In the genomic region with DNA sequence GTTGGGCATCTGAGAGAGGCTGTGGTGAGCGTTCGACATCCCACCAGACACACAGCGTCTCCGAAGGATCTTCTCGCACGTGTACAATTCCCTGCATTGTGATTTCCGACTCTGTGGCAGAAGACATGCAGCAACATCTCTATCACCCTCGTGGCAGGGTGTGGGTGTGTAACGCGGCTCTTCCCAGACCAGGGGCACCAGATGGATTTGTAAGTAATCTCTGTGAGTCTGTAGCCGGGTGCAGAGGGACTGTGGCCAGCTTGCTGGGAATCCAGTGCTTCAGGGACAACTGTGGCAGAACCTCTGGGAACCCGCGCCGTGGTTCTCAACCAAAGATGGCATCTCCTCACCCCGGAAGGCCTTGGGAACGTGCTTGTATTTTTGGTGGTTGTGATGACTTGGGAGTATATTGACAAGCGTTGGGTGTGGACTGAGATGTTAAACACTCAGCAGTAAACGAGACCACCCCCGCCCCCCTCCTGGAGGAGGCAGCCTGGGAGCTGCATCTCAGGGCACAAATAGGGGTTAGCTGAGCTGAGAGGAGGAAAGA, we compare ENCODE assay signal across 1 cellular context.
TF ChIP-seq lines count a peak whose summit lies in the region.

No MANE protein-coding gene starts in this region.

TF ChIP-seq in HepG2, 621 proteins besides CTCF, POLR2A, EP300 and RAD21 (continued from another document):
- TF ChIP-seq, protein P1, sequence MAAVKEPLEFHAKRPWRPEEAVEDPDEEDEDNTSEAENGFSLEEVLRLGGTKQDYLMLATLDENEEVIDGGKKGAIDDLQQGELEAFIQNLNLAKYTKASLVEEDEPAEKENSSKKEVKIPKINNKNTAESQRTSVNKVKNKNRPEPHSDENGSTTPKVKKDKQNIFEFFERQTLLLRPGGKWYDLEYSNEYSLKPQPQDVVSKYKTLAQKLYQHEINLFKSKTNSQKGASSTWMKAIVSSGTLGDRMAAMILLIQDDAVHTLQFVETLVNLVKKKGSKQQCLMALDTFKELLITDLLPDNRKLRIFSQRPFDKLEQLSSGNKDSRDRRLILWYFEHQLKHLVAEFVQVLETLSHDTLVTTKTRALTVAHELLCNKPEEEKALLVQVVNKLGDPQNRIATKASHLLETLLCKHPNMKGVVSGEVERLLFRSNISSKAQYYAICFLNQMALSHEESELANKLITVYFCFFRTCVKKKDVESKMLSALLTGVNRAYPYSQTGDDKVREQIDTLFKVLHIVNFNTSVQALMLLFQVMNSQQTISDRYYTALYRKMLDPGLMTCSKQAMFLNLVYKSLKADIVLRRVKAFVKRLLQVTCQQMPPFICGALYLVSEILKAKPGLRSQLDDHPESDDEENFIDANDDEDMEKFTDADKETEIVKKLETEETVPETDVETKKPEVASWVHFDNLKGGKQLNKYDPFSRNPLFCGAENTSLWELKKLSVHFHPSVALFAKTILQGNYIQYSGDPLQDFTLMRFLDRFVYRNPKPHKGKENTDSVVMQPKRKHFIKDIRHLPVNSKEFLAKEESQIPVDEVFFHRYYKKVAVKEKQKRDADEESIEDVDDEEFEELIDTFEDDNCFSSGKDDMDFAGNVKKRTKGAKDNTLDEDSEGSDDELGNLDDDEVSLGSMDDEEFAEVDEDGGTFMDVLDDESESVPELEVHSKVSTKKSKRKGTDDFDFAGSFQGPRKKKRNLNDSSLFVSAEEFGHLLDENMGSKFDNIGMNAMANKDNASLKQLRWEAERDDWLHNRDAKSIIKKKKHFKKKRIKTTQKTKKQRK (IDR thresholded peaks at IDR 0.05; ENCODE audit: low read length), result no peak
- no peak for TF ChIP-seq KLF15 (CRISPR knock-in tag; IDR thresholded peaks at IDR 0.05; ENCODE audit: borderline replicate concordance)
TF ChIP-seq in HepG2: peak in this region for 0.
